Comparison of ENCODE assay signal across 21 cellular contexts in the genomic region with DNA sequence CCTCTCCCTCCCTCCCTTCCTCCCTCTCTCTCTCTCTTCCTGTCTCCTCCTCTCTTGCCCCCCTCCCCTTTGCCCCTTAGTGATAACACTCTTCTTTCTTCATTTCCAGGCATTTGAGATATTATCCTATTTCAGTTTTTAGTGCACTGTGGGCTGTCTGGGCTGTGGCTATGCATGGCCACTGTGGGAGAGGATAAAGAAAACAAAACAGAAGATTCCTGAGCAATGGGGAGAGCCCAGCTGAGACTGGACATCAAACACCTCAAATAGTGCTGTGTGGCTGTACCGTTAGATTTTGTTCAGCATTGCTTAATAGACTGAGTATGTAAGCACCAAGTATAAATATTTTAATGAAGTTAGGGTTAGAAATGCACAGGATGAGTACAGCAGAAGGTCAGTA. TPM values are rescaled to one million over a fixed set of nuclear protein-coding genes. Genes with fewer than 3 reads are reported as not detected.
DNase-seq lines count a peak whose midpoint lies in the region; ATAC-seq, FAIRE-seq and TF ChIP-seq lines count a peak whose summit lies in the region.
"Had no signal": no experiment of that assay in that cellular context is flagged by ENCODE, and none has a peak within 500 bp of the region (broad histone marks: within the 10 kb centered on the region; RNA-seq: fewer than 3 reads in every experiment).

No MANE protein-coding gene starts in this region.

- H3K79me2 ChIP-seq in astrocyte (ENCODE audit: insufficient read depth, low read length): no peaks in the 10 kb centered on the region

- no peaks in the 10 kb centered on the region for H4K20me1 ChIP-seq in astrocyte (ENCODE audit: insufficient read depth, low read length)
- H4K20me1 ChIP-seq: BLaER1 had no signal

- DNase-seq in EH (ENCODE audit: low read depth) (peak; percentile 28), astrocyte (ENCODE audit: low read depth) (no peak), hepatic stellate cell (ENCODE audit: low spot score) (peak; percentile 16), osteocyte (ENCODE audit: extremely low spot score, unreplicated experiment) (no peak), DMS79 treated with DMSO at 0.1 percent for 48 hours (lab: John Stamatoyannopoulos, UW) (no peak)
- no peak for DNase-seq in stimulated activated CD4-positive, alpha-beta T cell treated with anti-CD3 and anti-CD28 coated beads, Interleukin-15, amount 100 ng/mL, for 24 hours
- DNase-seq: Calu3; CD4-positive, alpha-beta memory T cell; KG1; NCI-H1417; NCI-H187; NCI-H2227 treated with DMSO at 0.1 percent for 48 hours; NCI-H510A treated with DMSO at 0.1 percent for 48 hours; NCI-H774; SHP77 had no signal

- peaks cover 2% of the 10 kb centered on the region for H3K36me3 Mint-ChIP-seq in astrocyte (ENCODE audit: low read depth, unreplicated experiment)
- no peaks in the 10 kb centered on the region for H3K36me3 Mint-ChIP-seq in osteocyte (ENCODE audit: unreplicated experiment)
- H3K36me3 Mint-ChIP-seq: CD4-positive, alpha-beta memory T cell had no signal

- no peaks in the 10 kb centered on the region for H3K27me3 ChIP-seq in astrocyte (ENCODE audit: insufficient read depth, low read length)
- H3K27me3 ChIP-seq: BLaER1 had no signal

- H3K27me3 Mint-ChIP-seq in astrocyte (ENCODE audit: low read depth, unreplicated experiment): no peaks in the 10 kb centered on the region
- no peaks in the 10 kb centered on the region for H3K27me3 Mint-ChIP-seq in osteocyte (ENCODE audit: unreplicated experiment)

- TF ChIP-seq CTCF in astrocyte (IDR thresholded peaks at IDR 0.05; ENCODE audit: insufficient read depth, low read depth, low read length) (no peak), osteocyte (IDR thresholded peaks at IDR 0.05) (no peak)

- H3K4me1 Mint-ChIP-seq in astrocyte (ENCODE audit: low read depth, unreplicated experiment): peaks cover 2% of the 10 kb centered on the region
- peaks cover 21% of the 10 kb centered on the region for H3K4me1 Mint-ChIP-seq in osteocyte (ENCODE audit: unreplicated experiment)
- H3K4me1 Mint-ChIP-seq: CD4-positive, alpha-beta memory T cell had no signal

- no peak overlapping the region for H3K4me3 Mint-ChIP-seq in astrocyte (ENCODE audit: unreplicated experiment)
- no peak overlapping the region for H3K4me3 Mint-ChIP-seq in osteocyte (ENCODE audit: unreplicated experiment)
- H3K4me3 Mint-ChIP-seq: CD4-positive, alpha-beta memory T cell had no signal

- H3K4me2 ChIP-seq in astrocyte (ENCODE audit: low read length): no peak overlapping the region
- H3K4me2 ChIP-seq: BLaER1 had no signal

- H3K36me3 ChIP-seq in astrocyte (ENCODE audit: insufficient read depth, low read length): no peaks in the 10 kb centered on the region
- H3K36me3 ChIP-seq: BLaER1 had no signal

- no peak for FAIRE-seq in astrocyte (lab: Jason Lieb, UNC)
- FAIRE-seq: GM12892, GM18507, H54, HepG2 had no signal

- H3K9me3 Mint-ChIP-seq in astrocyte (ENCODE audit: unreplicated experiment) (no peaks in the 10 kb centered on the region), osteocyte (ENCODE audit: unreplicated experiment) (no peaks in the 10 kb centered on the region)
- H3K9me3 Mint-ChIP-seq: CD4-positive, alpha-beta memory T cell had no signal

- H2AFZ ChIP-seq in astrocyte (ENCODE audit: low read depth, low read length): no peak overlapping the region

- H3K4me1 ChIP-seq in astrocyte (ENCODE audit: insufficient read depth, low read length): no peaks in the 10 kb centered on the region

- ATAC-seq in GM21723 (IDR thresholded peaks at IDR 0.05; ENCODE audit: unreplicated experiment): no peak
- ATAC-seq: HepG2 had no signal

- H3K27ac Mint-ChIP-seq in astrocyte (ENCODE audit: unreplicated experiment) (peak overlapping the region; percentile 2), osteocyte (ENCODE audit: unreplicated experiment) (peak overlapping the region; percentile 15)
- H3K27ac Mint-ChIP-seq: CD4-positive, alpha-beta memory T cell had no signal

- H3K4me3 ChIP-seq in astrocyte (ENCODE audit: insufficient read depth, low read depth, low read length): no peak overlapping the region
- H3K4me3 ChIP-seq: BLaER1 had no signal

- no peak overlapping the region for H3K9ac ChIP-seq in astrocyte (ENCODE audit: low read length)
- H3K9ac ChIP-seq: BLaER1 had no signal

- no peaks in the 10 kb centered on the region for H3K9me3 ChIP-seq in astrocyte (ENCODE audit: insufficient read depth, low read depth, low read length)

- H3K27ac ChIP-seq in astrocyte (ENCODE audit: low read depth, low read length): no peak overlapping the region
- H3K27ac ChIP-seq: BLaER1 had no signal

RNA-seq across cellular contexts. Expression of a gene that starts 7.8 kb away (rescaled TPM):
- total RNA-seq in astrocyte (58.6 and 60.3 TPM in 2 replicates), osteocyte (39.2 and 39.8 TPM in 2 replicates)

Comparison
In these comparisons a context has a peak if more than half of its experiments do, and no peak if none do; other contexts are left out.
1. DNase-seq: peak in EH (single experiment) and hepatic stellate cell (single experiment); none in astrocyte (single experiment), osteocyte (single experiment), DMS79 treated with DMSO at 0.1 percent for 48 hours (single experiment) and stimulated activated CD4-positive, alpha-beta T cell treated with anti-CD3 and anti-CD28 coated beads, Interleukin-15, amount 100 ng/mL, for 24 hours (single experiment).